ENCODE assay signal across 8 cellular contexts in genomic region chr4:931960-932712, GRCh38. TPM values are rescaled to one million over a fixed set of nuclear protein-coding genes. Genes with fewer than 3 reads are reported as not detected.
DNase-seq lines count a peak whose midpoint lies in the region; ATAC-seq and TF ChIP-seq lines count a peak whose summit lies in the region.

Gene GAK, minus strand, starts transcription at chr4:932316. Its CDS starts 129 bp downstream, at chr4:932187.
Gene TMEM175, plus strand, starts transcription at chr4:932460. Its CDS starts 15,280 bp downstream, at chr4:947740.

- H3K79me2 ChIP-seq in mammary epithelial cell (ENCODE audit: insufficient read depth, low read length): peaks cover 53% of the 10 kb centered on the region

- no peaks in the 10 kb centered on the region for H4K20me1 ChIP-seq in mammary epithelial cell (ENCODE audit: insufficient read depth, low read length)

- peak within 1 kb of the TSS; percentile 57 for H3K27ac ChIP-seq in AG04450 (ENCODE audit: low read depth, low read length)
- H3K27ac ChIP-seq in mammary epithelial cell (ENCODE audit: insufficient read depth, low read depth, low read length): peak within 1 kb of the TSS; percentile 63
- H3K27ac ChIP-seq in iPS-20b (ENCODE audit: low read length): peak within 1 kb of the TSS; percentile 77
- peak within 1 kb of the TSS; percentile 86 to 99 (median 96) for H3K27ac ChIP-seq in skin epidermis

- no peaks in the 10 kb centered on the region for H3K36me3 ChIP-seq in mammary epithelial cell (ENCODE audit: insufficient read depth, low read length)
- no peaks in the 10 kb centered on the region for H3K36me3 ChIP-seq in iPS-20b (ENCODE audit: insufficient read depth, low read depth, low read length)

- dilution Hi-C loops in mammary epithelial cell (cut with HindIII; ENCODE audit: low sequenced_read_pairs): loop anchor here (5.0 kb wide), 1 partner anchor 85 kb away; no protein-coding TSS in a partner anchor

- WGBS in mammary epithelial cell (ENCODE audit: low coverage, missing lambda C conversion rate): 2% methylated on average over 46 of the region's 99 CpGs

- intact Hi-C loops in mammary epithelial cell (cut with micrococcal nuclease): loop anchor here (1.0 to 5.0 kb wide), 3 partner anchors 20 to 150 kb away; partner anchors contain the start of gene IDUA

- POLR2A ChIA-PET in AG04450 (lab: Yijun Ruan, JAX): interaction anchor here (1.4 kb wide), 3 partner anchors 41 to 151 kb away, joined by 3 to 4 read pairs (median 3); partner anchors contain the start of gene DGKQ

- H2AFZ ChIP-seq in mammary epithelial cell (ENCODE audit: low read depth, low read length): peak within 1 kb of the TSS; percentile 93

- CTCF ChIA-PET in AG04450 (lab: Charles Lee) (no interaction called here), mammary epithelial cell (lab: Charles Lee; ENCODE audit: low non-redundant PET) (interaction anchor here (0.8 kb wide), 1 partner anchor 55 kb away, joined by 5 read pairs; the partner anchor contains the start of gene IDUA)

- H3K9ac ChIP-seq in mammary epithelial cell (ENCODE audit: insufficient read depth, low read length): peak within 1 kb of the TSS; percentile 90
- H3K9ac ChIP-seq in iPS-20b (ENCODE audit: low read depth, low read length): peak within 1 kb of the TSS; percentile 91; the same call in 1 of the 2 replicates

- no peaks in the 10 kb centered on the region; the same call in 1 of the 2 replicates for H3K9me3 ChIP-seq in AG04450 (ENCODE audit: control insufficient read depth, insufficient read depth, low read length)
- H3K9me3 ChIP-seq in mammary epithelial cell (replicated peaks; ENCODE audit: insufficient read depth, low read length): no peaks in the 10 kb centered on the region
- H3K9me3 ChIP-seq in iPS-20b (ENCODE audit: insufficient read depth, low read depth, low read length): no peaks in the 10 kb centered on the region

- TF ChIP-seq CTCF in AG04450 (IDR thresholded peaks at IDR 0.05; ENCODE audit: low read depth, low read length) (no peak), WI38 (IDR thresholded peaks at IDR 0.05; ENCODE audit: low read depth, low read length) (no peak), mammary epithelial cell (conservative IDR thresholded peaks at IDR 0.05 in 1 of 2, IDR thresholded peaks at IDR 0.05 in 1 of 2; ENCODE audit: extremely low read depth in 1 of 2, insufficient read depth in 1 of 2, low read depth in 1 of 2, low read length in 2 of 2) (no peak)

- no TSS peak for BruUV-seq in mammary epithelial cell (replicated peaks; lab: Mats Ljungman, UMichigan)

- H3K4me3 ChIP-seq in AG04450 (ENCODE audit: low read depth, low read length) (peak within 1 kb of the TSS; percentile 94), WI38 (ENCODE audit: low read depth, low read length) (peak within 1 kb of the TSS; percentile 98), mammary epithelial cell (replicated peaks in 1 of 3; ENCODE audit: insufficient read depth in 1 of 3, low read depth in 2 of 3, low read length in 3 of 3) (peak within 1 kb of the TSS; percentile 43 to 98 (median 98)), iPS-20b (ENCODE audit: low read length) (peak within 1 kb of the TSS; percentile 95), skin epidermis (peak within 1 kb of the TSS; percentile 77 to 99 (median 97))

- peak; percentile 91 for ATAC-seq in GM18909 (IDR thresholded peaks at IDR 0.05; ENCODE audit: poor library complexity, unreplicated experiment)
- peak; percentile 88 for ATAC-seq in HG03159 (IDR thresholded peaks at IDR 0.05; ENCODE audit: unreplicated experiment)

- peaks cover 21% of the 10 kb centered on the region for H3K4me1 ChIP-seq in mammary epithelial cell (ENCODE audit: insufficient read depth, low read length)
- H3K4me1 ChIP-seq in iPS-20b (ENCODE audit: insufficient read depth, low read length): peaks cover 5% of the 10 kb centered on the region

- peak; percentile 85 for DNase-seq in AG04450 (ENCODE audit: low read depth, low spot score)
- DNase-seq in NCI-H2227 (lab: John Stamatoyannopoulos, UW; ENCODE audit: unreplicated experiment): peak; percentile 96
- peak; percentile 96 for DNase-seq in mammary epithelial cell

- in situ Hi-C loops in mammary epithelial cell (cut with MboI; ENCODE audit: low sequenced_read_pairs in 2 of 2): no loop called here

- peak within 1 kb of the TSS; percentile 79 for H3K4me2 ChIP-seq in mammary epithelial cell (ENCODE audit: insufficient read depth, low read depth, low read length)

- H3K27me3 ChIP-seq in AG04450 (ENCODE audit: control insufficient read depth, insufficient read depth, low read length) (no peaks in the 10 kb centered on the region), mammary epithelial cell (ENCODE audit: insufficient read depth, low read length) (no peaks in the 10 kb centered on the region), iPS-20b (ENCODE audit: insufficient read depth, low read length) (no peaks in the 10 kb centered on the region)

RNA-seq across cellular contexts. Expression of gene GAK, which starts in this region (rescaled TPM):
- polyA plus RNA-seq in AG04450 (2011; rRNA removed) (17.0 and 21.5 TPM in 2 replicates), mammary epithelial cell (25.1 TPM)
- polyA minus RNA-seq in AG04450 (2011; rRNA and poly(A)+ RNA removed): 36.8 and 41.8 TPM in 2 replicates
- 100 to 1,000 TPM in 1 of 2 donors, 10 to 100 TPM in 1; 59.5 to 109 TPM for total RNA-seq in mammary epithelial cell
- 29.7 TPM for polyA minus RNA-seq in mammary epithelial cell

RNA-seq across cellular contexts. Expression of gene TMEM175, which starts in this region (rescaled TPM):
- polyA plus RNA-seq in AG04450 (2011; rRNA removed): 27.9 and 31.8 TPM in 2 replicates
- 17.2 and 25.7 TPM in 2 replicates for polyA minus RNA-seq in AG04450 (2011; rRNA and poly(A)+ RNA removed)
- total RNA-seq in mammary epithelial cell: 10 to 100 TPM; 12.0 to 21.5 TPM
- 13.8 TPM for polyA plus RNA-seq in mammary epithelial cell
- 50.0 TPM for polyA minus RNA-seq in mammary epithelial cell

Comparison
In these comparisons a context has a peak if more than half of its experiments do, and no peak if none do; other contexts are left out.
1. Peak in every context shown above with its lines: DNase-seq, ATAC-seq, H3K4me3 ChIP-seq and H3K27ac ChIP-seq.